In the genomic region with DNA sequence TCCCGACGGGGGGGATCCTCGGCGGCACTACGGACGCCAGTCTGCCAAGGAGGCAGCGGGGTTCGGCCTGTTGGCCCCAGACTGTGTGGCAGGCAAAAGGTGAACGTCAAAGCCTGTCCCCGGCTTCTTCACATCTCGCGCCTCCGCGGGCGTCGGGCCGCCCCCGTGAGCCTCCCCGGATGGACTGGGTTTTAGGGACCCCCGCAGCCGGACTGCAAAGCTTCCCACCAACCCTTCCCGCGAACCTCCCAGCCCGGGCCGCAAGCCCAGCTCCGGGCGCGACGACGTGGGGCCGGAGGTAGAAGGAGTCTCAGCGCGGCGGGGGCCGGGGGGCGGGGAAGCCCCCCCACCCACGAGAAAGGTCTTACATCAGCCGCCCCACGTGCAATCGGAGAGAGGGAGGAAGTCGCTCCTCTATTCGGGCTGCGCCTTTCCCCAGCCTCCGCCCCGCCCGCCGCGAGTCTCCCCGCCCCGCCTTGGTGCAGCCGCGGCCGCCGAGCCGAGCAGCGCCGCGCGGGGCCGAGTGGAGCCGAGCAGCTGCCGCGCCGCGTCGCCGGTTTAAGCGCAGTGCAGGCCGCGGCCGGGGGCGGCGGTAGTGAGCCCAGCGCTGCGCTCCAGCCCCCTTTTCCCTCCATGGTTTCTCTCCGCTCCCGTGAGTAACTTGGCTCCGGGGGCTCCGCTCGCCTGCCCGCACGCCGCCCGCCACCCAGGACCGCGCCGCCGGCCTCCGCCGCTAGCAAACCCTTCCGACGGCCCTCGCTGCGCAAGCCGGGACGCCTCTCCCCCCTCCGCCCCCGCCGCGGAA, we compare ENCODE assay signal across 9 cellular contexts. TPM values are rescaled to one million over a fixed set of nuclear protein-coding genes. Genes with fewer than 3 reads are reported as not detected.
DNase-seq lines count a peak whose midpoint lies in the region; ATAC-seq, FAIRE-seq and TF ChIP-seq lines count a peak whose summit lies in the region.
"Had no signal": no experiment of that assay in that cellular context is flagged by ENCODE, and none has a peak within 500 bp of the region (broad histone marks: within the 10 kb centered on the region; RNA-seq: fewer than 3 reads in every experiment).

A gene (plus strand): TSS at position 623 of the 805 bp plus-strand sequence. CDS start 215 bp downstream, outside the sequence.

- peak within 1 kb of the TSS; percentile 94 to 95 for H3K27ac ChIP-seq in kidney (ENCODE audit: low read depth in 2 of 2, low read length in 2 of 2)

- H3K36me3 ChIP-seq in kidney (ENCODE audit: control insufficient read depth in 1 of 2, insufficient read depth in 2 of 2, low read length in 2 of 2): no peaks in the 10 kb centered on the region

- peaks cover 33% of the 10 kb centered on the region for H3K4me1 Mint-ChIP-seq in central memory CD8-positive, alpha-beta T cell

- no peak for FAIRE-seq in kidney (lab: Jason Lieb, UNC)
- FAIRE-seq: colon had no signal

- H3K9me3 Mint-ChIP-seq in central memory CD8-positive, alpha-beta T cell: no peaks in the 10 kb centered on the region

- peak within 1 kb of the TSS; percentile 78 for H3K4me3 Mint-ChIP-seq in central memory CD8-positive, alpha-beta T cell

- H3K27me3 Mint-ChIP-seq in central memory CD8-positive, alpha-beta T cell: no peaks in the 10 kb centered on the region

- intact Hi-C loops in kidney (cut with DNase I): no loop called here

- H3K4me3 ChIP-seq in kidney (ENCODE audit: low read length in 2 of 2): peak within 1 kb of the TSS; percentile 74 to 76

- H3K27ac Mint-ChIP-seq in central memory CD8-positive, alpha-beta T cell (ENCODE audit: low read depth): peak within 1 kb of the TSS; percentile 76

- H3K9me3 ChIP-seq in kidney (ENCODE audit: control insufficient read depth in 1 of 2, low read length in 2 of 2): no peaks in the 10 kb centered on the region

- H3K4me1 ChIP-seq in kidney (ENCODE audit: control insufficient read depth in 1 of 2, insufficient read depth in 1 of 2, low read depth in 1 of 2, low read length in 2 of 2): peaks cover 3 to 5% of the 10 kb centered on the region in 2 donors

- TF ChIP-seq CTCF in AG09319 (IDR thresholded peaks at IDR 0.05; ENCODE audit: low read depth, low read length) (peak; percentile 61), kidney (IDR thresholded peaks at IDR 0.05; ENCODE audit: borderline replicate concordance, extremely low read depth, insufficient read depth) (peak; percentile 78)

- H3K9ac ChIP-seq in kidney (ENCODE audit: low read length in 2 of 2): peak within 1 kb of the TSS; percentile 78 to 96

- DNase-seq in AG09319 (ENCODE audit: extremely low read depth, low read depth) (peak; percentile 87), NCI-H345 treated with DMSO at 0.1 percent for 48 hours (lab: John Stamatoyannopoulos, UW; ENCODE audit: unreplicated experiment) (peak; percentile 82), kidney (peak; percentile 97)
- peak; percentile 85 to 88 for DNase-seq in central memory CD8-positive, alpha-beta T cell (ENCODE audit: low spot score in 2 of 2)
- peak; percentile 89 to 97 for DNase-seq in stimulated activated CD4-positive, alpha-beta T cell treated with anti-CD3 and anti-CD28 coated beads, Interleukin-15, amount 100 ng/mL, for 1 hour (ENCODE audit: low read depth in 1 of 2, low spot score in 1 of 2)

- ATAC-seq in GM18907 (IDR thresholded peaks at IDR 0.05; ENCODE audit: unreplicated experiment) (peak; percentile 72), HG03139 (IDR thresholded peaks at IDR 0.05; ENCODE audit: unreplicated experiment) (peak; percentile 68)
- peak; percentile 82 to 85 for ATAC-seq in activated CD4-positive, CD25-positive, alpha-beta regulatory T cell treated with anti-CD3 and anti-CD28 coated beads, Interleukin-2, amount 50 U/mL, for 24 hours
- ATAC-seq in central memory CD8-positive, alpha-beta T cell (replicated peaks; ENCODE audit: extremely low read depth, poor library complexity, severe bottlenecking): peak; percentile 80

- peaks cover 19% of the 10 kb centered on the region for H3K36me3 Mint-ChIP-seq in central memory CD8-positive, alpha-beta T cell (ENCODE audit: insufficient read depth)

RNA-seq across cellular contexts. Expression of the gene that starts here (rescaled TPM):
- total RNA-seq in kidney: 101 TPM
- polyA plus RNA-seq in kidney (ENCODE audit: insufficient read depth, low read depth, low replicate concordance): 101 TPM

Comparison
In these comparisons a context has a peak if more than half of its experiments do, and no peak if none do; other contexts are left out.
1. Peak in every context shown above with its lines: DNase-seq, ATAC-seq, H3K4me3 ChIP-seq and H3K27ac ChIP-seq.